ENCODE assay signal across 1 cellular context in the genomic region with DNA sequence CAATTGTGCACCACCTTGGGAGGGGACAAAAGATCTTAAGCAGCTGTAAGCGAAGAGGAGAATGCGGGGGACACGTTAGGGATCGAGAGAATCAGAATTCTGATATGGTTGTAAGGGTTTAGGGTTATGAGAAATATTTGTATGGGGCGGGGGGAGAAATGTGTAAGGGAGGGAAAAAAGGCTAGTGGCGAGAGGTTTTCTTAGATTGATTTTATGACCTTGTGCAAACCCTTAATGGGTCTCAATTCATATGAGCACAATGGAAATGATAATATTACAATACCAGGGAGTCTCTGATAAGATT.
A peak's percentile ranks its signal among the peaks of the same experiment; 100 is the strongest.
TF ChIP-seq lines count a peak whose summit lies in the region.

No MANE protein-coding gene starts in this region.

TF ChIP-seq in GM12878, 131 proteins besides CTCF, POLR2A, EP300 and RAD21:
- TF ChIP-seq, protein P1, sequence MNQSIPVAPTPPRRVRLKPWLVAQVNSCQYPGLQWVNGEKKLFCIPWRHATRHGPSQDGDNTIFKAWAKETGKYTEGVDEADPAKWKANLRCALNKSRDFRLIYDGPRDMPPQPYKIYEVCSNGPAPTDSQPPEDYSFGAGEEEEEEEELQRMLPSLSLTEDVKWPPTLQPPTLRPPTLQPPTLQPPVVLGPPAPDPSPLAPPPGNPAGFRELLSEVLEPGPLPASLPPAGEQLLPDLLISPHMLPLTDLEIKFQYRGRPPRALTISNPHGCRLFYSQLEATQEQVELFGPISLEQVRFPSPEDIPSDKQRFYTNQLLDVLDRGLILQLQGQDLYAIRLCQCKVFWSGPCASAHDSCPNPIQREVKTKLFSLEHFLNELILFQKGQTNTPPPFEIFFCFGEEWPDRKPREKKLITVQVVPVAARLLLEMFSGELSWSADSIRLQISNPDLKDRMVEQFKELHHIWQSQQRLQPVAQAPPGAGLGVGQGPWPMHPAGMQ (IDR thresholded peaks at IDR 0.05; ENCODE audit: borderline replicate concordance): no peak
- TF ChIP-seq TARDBP (IDR thresholded peaks at IDR 0.05; ENCODE audit: borderline replicate concordance): no peak
- TF ChIP-seq, protein P2, sequence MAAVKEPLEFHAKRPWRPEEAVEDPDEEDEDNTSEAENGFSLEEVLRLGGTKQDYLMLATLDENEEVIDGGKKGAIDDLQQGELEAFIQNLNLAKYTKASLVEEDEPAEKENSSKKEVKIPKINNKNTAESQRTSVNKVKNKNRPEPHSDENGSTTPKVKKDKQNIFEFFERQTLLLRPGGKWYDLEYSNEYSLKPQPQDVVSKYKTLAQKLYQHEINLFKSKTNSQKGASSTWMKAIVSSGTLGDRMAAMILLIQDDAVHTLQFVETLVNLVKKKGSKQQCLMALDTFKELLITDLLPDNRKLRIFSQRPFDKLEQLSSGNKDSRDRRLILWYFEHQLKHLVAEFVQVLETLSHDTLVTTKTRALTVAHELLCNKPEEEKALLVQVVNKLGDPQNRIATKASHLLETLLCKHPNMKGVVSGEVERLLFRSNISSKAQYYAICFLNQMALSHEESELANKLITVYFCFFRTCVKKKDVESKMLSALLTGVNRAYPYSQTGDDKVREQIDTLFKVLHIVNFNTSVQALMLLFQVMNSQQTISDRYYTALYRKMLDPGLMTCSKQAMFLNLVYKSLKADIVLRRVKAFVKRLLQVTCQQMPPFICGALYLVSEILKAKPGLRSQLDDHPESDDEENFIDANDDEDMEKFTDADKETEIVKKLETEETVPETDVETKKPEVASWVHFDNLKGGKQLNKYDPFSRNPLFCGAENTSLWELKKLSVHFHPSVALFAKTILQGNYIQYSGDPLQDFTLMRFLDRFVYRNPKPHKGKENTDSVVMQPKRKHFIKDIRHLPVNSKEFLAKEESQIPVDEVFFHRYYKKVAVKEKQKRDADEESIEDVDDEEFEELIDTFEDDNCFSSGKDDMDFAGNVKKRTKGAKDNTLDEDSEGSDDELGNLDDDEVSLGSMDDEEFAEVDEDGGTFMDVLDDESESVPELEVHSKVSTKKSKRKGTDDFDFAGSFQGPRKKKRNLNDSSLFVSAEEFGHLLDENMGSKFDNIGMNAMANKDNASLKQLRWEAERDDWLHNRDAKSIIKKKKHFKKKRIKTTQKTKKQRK (IDR thresholded peaks at IDR 0.05; ENCODE audit: low read depth, low read length): no peak
- no peak for TF ChIP-seq RCOR1 (conservative IDR thresholded peaks at IDR 0.05; ENCODE audit: low read depth, low read length)
- TF ChIP-seq RBBP5 (conservative IDR thresholded peaks at IDR 0.05): 0 out of 2 replicates have a peak, but pooled peaks have one; percentile 2
